In genomic region chr1:74038042-74038441, GRCh38 we compare ENCODE assay signal across 38 cellular contexts.
"Had no signal": no experiment of that assay in that cellular context is flagged by ENCODE, and none has a peak within 500 bp of the region (broad histone marks: within the 10 kb centered on the region; RNA-seq: fewer than 3 reads in every experiment).

No MANE protein-coding gene starts in this region.

- H3K4me3 Mint-ChIP-seq: activated naive CD4-positive, alpha-beta T cell treated with anti-CD3 and anti-CD28 coated beads for 36 hours; activated naive CD4-positive, alpha-beta T cell treated with anti-CD3 and anti-CD28 coated beads, Interleukin-2, amount 10 ng/mL, durations not matched to agents 7 days and 5 days; activated naive CD4-positive, alpha-beta T cell treated with anti-CD3 and anti-CD28 coated beads, Interleukin-2, amount 50 U/mL, for 24 hours; activated naive CD8-positive, alpha-beta T cell; activated naive CD8-positive, alpha-beta T cell treated with anti-CD3 and anti-CD28 coated beads for 36 hours; activated naive CD8-positive, alpha-beta T cell treated with anti-CD3 and anti-CD28 coated beads, Interleukin-2, amount 10 ng/mL, durations not matched to agents 7 days and 5 days; activated naive CD8-positive, alpha-beta T cell treated with anti-CD3 and anti-CD28 coated beads, Interleukin-2, amount 50 U/mL, for 24 hours; activated T-cell treated with anti-CD3 and anti-CD28 coated beads, Interleukin-2, amount 50 U/mL, for 24 hours; activated T-cell treated with anti-CD3 and anti-CD28 coated beads, Interleukin-2, amount 50 U/mL, for 4 hours; activated T-cell treated with anti-CD3 and anti-CD28 coated beads, Interleukin-2, amount 50 U/mL, for 72 hours; activated T-helper 1 cell treated with anti-CD3 and anti-CD28 coated beads, Interleukin-12 subunit alpha, Interleukin-12 subunit beta, Interleukin-2, Interleukin-4 antibody, amounts not matched to agents 30 ng/mL and 10 ng/mL and 1 ng/mL, durations not matched to agents 14 hours and 24 hours and 36 hours; activated T-helper 17 cell treated with anti-CD3 and anti-CD28 coated beads, Interleukin-2, amount 50 U/mL, for 72 hours; brain; central memory CD8-positive, alpha-beta T cell had no signal

- H3K9me3 ChIP-seq: adrenal gland, ascending aorta, body of pancreas, breast epithelium had no signal

- H3K27ac ChIP-seq: adrenal gland, ascending aorta, body of pancreas, brain microvascular endothelial cell, breast epithelium, cardiac muscle cell had no signal

- ATAC-seq: activated naive CD4-positive, alpha-beta T cell treated with anti-CD3 and anti-CD28 coated beads, Interleukin-2, amount 50 U/mL, for 72 hours; activated naive CD8-positive, alpha-beta T cell treated with anti-CD3 and anti-CD28 coated beads, Interleukin-2, amount 50 U/mL, for 24 hours; activated T-cell treated with anti-CD3 and anti-CD28 coated beads, Interleukin-2, amount 50 U/mL, for 4 hours; activated T-cell treated with anti-CD3 and anti-CD28 coated beads, Interleukin-2, amount 50 U/mL, for 72 hours; activated T-helper 17 cell treated with anti-CD3 and anti-CD28 coated beads, Interleukin-2, amount 50 U/mL, for 72 hours; body of pancreas had no signal

- DNase-seq: activated effector memory CD4-positive, alpha-beta T cell treated with anti-CD3 and anti-CD28 coated beads, Interleukin-2, amount 50 U/mL, for 16 hours; activated effector memory CD4-positive, alpha-beta T cell treated with Interleukin-2 at 50 U/mL for 16 hours; activated gamma-delta T cell; activated gamma-delta T cell treated with Interleukin-2 at 50 U/mL for 16 hours; activated naive CD4-positive, alpha-beta T cell; activated naive CD4-positive, alpha-beta T cell treated with anti-CD3 and anti-CD28 coated beads for 36 hours; activated naive CD4-positive, alpha-beta T cell treated with anti-CD3 and anti-CD28 coated beads, Interleukin-2, amount 10 ng/mL, durations not matched to agents 7 days and 5 days; activated naive CD4-positive, alpha-beta T cell treated with anti-CD3 and anti-CD28 coated beads, Interleukin-2, amount 50 U/mL, for 16 hours; activated naive CD4-positive, alpha-beta T cell treated with Interleukin-2 at 50 U/mL for 16 hours; activated naive CD8-positive, alpha-beta T cell treated with anti-CD3 and anti-CD28 coated beads for 36 hours; activated naive CD8-positive, alpha-beta T cell treated with anti-CD3 and anti-CD28 coated beads, Interleukin-2, amount 10 ng/mL, durations not matched to agents 7 days and 5 days; activated naive CD8-positive, alpha-beta T cell treated with anti-CD3 and anti-CD28 coated beads, Interleukin-2, amount 50 U/mL, for 24 hours; activated T-cell treated with anti-CD3 and anti-CD28 coated beads, Interleukin-2, amount 50 U/mL, for 1 hour; activated T-cell treated with anti-CD3 and anti-CD28 coated beads, Interleukin-2, amount 50 U/mL, for 24 hours; activated T-cell treated with anti-CD3 and anti-CD28 coated beads, Interleukin-2, amount 50 U/mL, for 4 hours; activated T-cell treated with anti-CD3 and anti-CD28 coated beads, Interleukin-2, amount 50 U/mL, for 48 hours; activated T-cell treated with anti-CD3 and anti-CD28 coated beads, Interleukin-2, amount 50 U/mL, for 72 hours; adrenal gland; amniotic stem cell; amygdala; anterior cingulate cortex; aorta; body of pancreas; brain microvascular endothelial cell; caudate nucleus; central memory CD4-positive, alpha-beta T cell; cerebellar nuclear complex had no signal

- H3K4me1 ChIP-seq: adrenal gland, ascending aorta, body of pancreas, breast epithelium had no signal

- H3K4me1 Mint-ChIP-seq: activated naive CD4-positive, alpha-beta T cell treated with anti-CD3 and anti-CD28 coated beads, Interleukin-2, amount 10 ng/mL, durations not matched to agents 7 days and 5 days; activated naive CD4-positive, alpha-beta T cell treated with anti-CD3 and anti-CD28 coated beads, Interleukin-2, amount 50 U/mL, for 24 hours; activated naive CD8-positive, alpha-beta T cell treated with anti-CD3 and anti-CD28 coated beads for 36 hours; activated naive CD8-positive, alpha-beta T cell treated with anti-CD3 and anti-CD28 coated beads, Interleukin-2, amount 10 ng/mL, durations not matched to agents 7 days and 5 days; activated naive CD8-positive, alpha-beta T cell treated with anti-CD3 and anti-CD28 coated beads, Interleukin-2, amount 50 U/mL, for 24 hours; activated T-helper 17 cell treated with anti-CD3 and anti-CD28 coated beads, Interleukin-2, amount 50 U/mL, for 72 hours; brain; central memory CD8-positive, alpha-beta T cell had no signal

- H3K4me3 ChIP-seq: adrenal gland, ascending aorta, body of pancreas, breast epithelium, cardiac muscle cell had no signal

- H3K27me3 ChIP-seq: adrenal gland, ascending aorta, body of pancreas, brain microvascular endothelial cell, breast epithelium, cardiac muscle cell had no signal

- H3K36me3 Mint-ChIP-seq: activated naive CD4-positive, alpha-beta T cell treated with anti-CD3 and anti-CD28 coated beads, Interleukin-2, amount 10 ng/mL, durations not matched to agents 7 days and 5 days; activated naive CD4-positive, alpha-beta T cell treated with anti-CD3 and anti-CD28 coated beads, Interleukin-2, amount 50 U/mL, for 24 hours; activated naive CD8-positive, alpha-beta T cell; activated naive CD8-positive, alpha-beta T cell treated with anti-CD3 and anti-CD28 coated beads for 36 hours; activated naive CD8-positive, alpha-beta T cell treated with anti-CD3 and anti-CD28 coated beads, Interleukin-2, amount 10 ng/mL, durations not matched to agents 7 days and 5 days; brain had no signal

- H3K36me3 ChIP-seq: adrenal gland, ascending aorta, brain microvascular endothelial cell, breast epithelium, cardiac muscle cell had no signal

- H3K27ac Mint-ChIP-seq: activated naive CD4-positive, alpha-beta T cell treated with anti-CD3 and anti-CD28 coated beads for 36 hours; activated naive CD4-positive, alpha-beta T cell treated with anti-CD3 and anti-CD28 coated beads, Interleukin-2, amount 10 ng/mL, durations not matched to agents 7 days and 5 days; activated naive CD4-positive, alpha-beta T cell treated with anti-CD3 and anti-CD28 coated beads, Interleukin-2, amount 50 U/mL, for 24 hours; activated naive CD4-positive, alpha-beta T cell treated with anti-CD3 and anti-CD28 coated beads, Interleukin-2, amount 50 U/mL, for 72 hours; activated naive CD8-positive, alpha-beta T cell; activated naive CD8-positive, alpha-beta T cell treated with anti-CD3 and anti-CD28 coated beads for 36 hours; activated naive CD8-positive, alpha-beta T cell treated with anti-CD3 and anti-CD28 coated beads, Interleukin-2, amount 10 ng/mL, durations not matched to agents 7 days and 5 days; activated naive CD8-positive, alpha-beta T cell treated with anti-CD3 and anti-CD28 coated beads, Interleukin-2, amount 50 U/mL, for 24 hours; activated T-cell treated with anti-CD3 and anti-CD28 coated beads, Interleukin-2, amount 50 U/mL, for 24 hours; activated T-cell treated with anti-CD3 and anti-CD28 coated beads, Interleukin-2, amount 50 U/mL, for 72 hours; activated T-helper 1 cell treated with anti-CD3 and anti-CD28 coated beads, Interleukin-12 subunit alpha, Interleukin-12 subunit beta, Interleukin-2, Interleukin-4 antibody, amounts not matched to agents 30 ng/mL and 10 ng/mL and 1 ng/mL, durations not matched to agents 14 hours and 24 hours and 36 hours; activated T-helper 17 cell treated with anti-CD3 and anti-CD28 coated beads, Interleukin-2, amount 50 U/mL, for 72 hours; activated T-helper 2 cell treated with anti-CD3 and anti-CD28 coated beads, Interferon-gamma antibody, Interleukin-2, Interleukin-4, amounts not matched to agents 10 μg/mL and 5 μg/mL and 100 μg/mL, durations not matched to agents 14 hours and 24 hours and 36 hours; brain had no signal
